Comparison of ENCODE assay signal across 29 cellular contexts in the genomic region with DNA sequence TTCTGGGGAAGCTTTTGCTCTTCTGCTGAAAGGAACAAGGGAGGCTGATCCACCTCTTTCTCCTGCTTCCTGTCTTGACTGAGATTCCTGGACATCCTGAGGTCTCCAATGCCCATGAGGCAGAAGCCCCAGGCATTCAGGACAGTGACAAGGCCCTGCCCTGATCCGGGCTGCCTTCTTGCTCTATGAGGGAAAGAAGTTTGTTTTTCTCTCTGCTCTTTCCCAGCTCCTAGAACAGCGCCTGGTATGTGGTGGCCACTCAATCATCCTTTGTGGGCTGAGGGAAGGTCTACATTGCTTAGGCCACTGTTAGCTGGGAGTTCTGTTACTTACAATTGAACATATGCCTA. TPM values are rescaled to one million over a fixed set of nuclear protein-coding genes. Genes with fewer than 3 reads are reported as not detected.
"Had no signal": no experiment of that assay in that cellular context is flagged by ENCODE, and none has a peak within 500 bp of the region (broad histone marks: within the 10 kb centered on the region; RNA-seq: fewer than 3 reads in every experiment).

No MANE protein-coding gene starts in this region.

- FAIRE-seq: frontal cortex, TTC549 had no signal

- H3K4me3 ChIP-seq: adrenal gland, body of pancreas, coronary artery, dorsolateral prefrontal cortex had no signal

- DNase-seq: activated CD4-positive, alpha-beta memory T cell treated with anti-CD3 and anti-CD28 coated beads, Interleukin-2, amount 10 ng/mL, durations not matched to agents 7 days and 5 days; activated CD4-positive, alpha-beta T cell treated with anti-CD3 and anti-CD28 coated beads for 1 hour; activated CD4-positive, alpha-beta T cell treated with anti-CD3 and anti-CD28 coated beads for 4 hours; activated CD4-positive, alpha-beta T cell treated with anti-CD3 and anti-CD28 coated beads, Interleukin-2, amount 10 ng/mL, durations not matched to agents 7 days and 5 days; activated CD4-positive, alpha-beta T cell treated with anti-CD3 and anti-CD28 coated beads, Interleukin-2, amount 50 U/mL, for 4 hours; activated effector memory CD4-positive, alpha-beta T cell treated with anti-CD3 and anti-CD28 coated beads, Interleukin-2, amount 50 U/mL, for 16 hours; activated naive CD4-positive, alpha-beta T cell treated with anti-CD3 and anti-CD28 coated beads for 36 hours; activated naive CD8-positive, alpha-beta T cell treated with anti-CD3 and anti-CD28 coated beads for 36 hours; activated naive CD8-positive, alpha-beta T cell treated with anti-CD3 and anti-CD28 coated beads, Interleukin-2, amount 50 U/mL, for 24 hours; activated T-cell treated with anti-CD3 and anti-CD28 coated beads, Interleukin-2, amount 50 U/mL, for 1 hour; activated T-cell treated with anti-CD3 and anti-CD28 coated beads, Interleukin-2, amount 50 U/mL, for 48 hours; adrenal gland; amygdala; aorta; body of pancreas; dorsolateral prefrontal cortex; effector memory CD4-positive, alpha-beta T cell; endodermal cell; head of caudate nucleus; T-helper 1 cell; T-helper 2 cell had no signal

- H3K27ac ChIP-seq: adrenal gland, body of pancreas, coronary artery, dorsolateral prefrontal cortex, VCaP had no signal

- H3K36me3 ChIP-seq: adrenal gland had no signal

- H3K4me1 ChIP-seq: adrenal gland, body of pancreas had no signal

- H3K9me3 ChIP-seq: adrenal gland had no signal

- ATAC-seq: activated naive CD8-positive, alpha-beta T cell treated with anti-CD3 and anti-CD28 coated beads, Interleukin-2, amount 50 U/mL, for 24 hours; body of pancreas; esophagus mucosa; WTC11 had no signal

- H3K27me3 ChIP-seq: adrenal gland, body of pancreas, dorsolateral prefrontal cortex had no signal

RNA-seq across cellular contexts. Expression of gene NOX5, which starts 52.1 kb away (rescaled TPM):
- total RNA-seq: activated CD4-positive, alpha-beta memory T cell treated with anti-CD3 and anti-CD28 coated beads, Interleukin-2, amount 10 ng/mL, durations not matched to agents 7 days and 5 days; activated CD4-positive, alpha-beta T cell treated with anti-CD3 and anti-CD28 coated beads, Interleukin-2, amount 10 ng/mL, durations not matched to agents 7 days and 5 days; activated naive CD4-positive, alpha-beta T cell treated with anti-CD3 and anti-CD28 coated beads for 36 hours; activated naive CD8-positive, alpha-beta T cell treated with anti-CD3 and anti-CD28 coated beads for 36 hours; activated T-helper 2 cell treated with anti-CD3 and anti-CD28 coated beads, Interferon-gamma antibody, Interleukin-2, Interleukin-4, amounts not matched to agents 10 μg/mL and 5 μg/mL and 100 μg/mL, durations not matched to agents 14 hours and 24 hours and 36 hours; cardiac septum; endodermal cell; WTC11 had no signal
